2 cellular contexts compared by ENCODE assay signal in the genomic region with DNA sequence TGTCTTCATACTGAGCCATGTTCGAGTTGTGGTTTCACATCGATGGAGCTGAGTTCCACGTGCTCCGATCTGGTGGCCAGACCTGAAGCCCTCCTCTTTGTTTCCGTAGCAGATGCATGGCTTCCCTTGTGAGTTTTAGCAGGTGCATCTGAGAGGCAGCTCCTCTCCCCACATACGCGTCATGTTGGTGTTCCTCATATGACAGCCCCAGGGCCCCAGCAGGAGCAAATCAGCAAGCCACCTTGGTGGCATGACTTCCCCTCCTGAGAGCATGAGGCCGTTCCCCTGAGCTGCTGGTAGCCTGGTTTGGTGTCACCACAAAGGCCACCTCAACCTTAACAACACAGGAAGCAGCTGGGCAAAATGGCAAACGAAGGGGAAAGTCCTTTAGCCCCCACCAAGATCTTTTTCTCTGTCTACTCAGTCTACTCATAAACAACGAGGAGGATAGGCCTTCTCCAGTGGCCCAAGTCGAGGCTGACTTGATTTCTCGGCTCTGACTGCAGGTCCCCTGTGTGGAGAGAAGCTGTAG.
TF ChIP-seq lines count a peak whose summit lies in the region.

No MANE protein-coding gene starts in this region.

TF ChIP-seq in liver, 16 proteins besides CTCF, POLR2A, EP300 and RAD21:
- TF ChIP-seq REST (IDR thresholded peaks at IDR 0.05) (no peak), FOXA1 (IDR thresholded peaks at IDR 0.05) (no peak), MAX (IDR thresholded peaks at IDR 0.05) (no peak), HNF4G (IDR thresholded peaks at IDR 0.05) (no peak), NR2F2 (IDR thresholded peaks at IDR 0.05) (no peak), SP1 (IDR thresholded peaks at IDR 0.05) (no peak), GABPA (IDR thresholded peaks at IDR 0.05 in 1 of 2, conservative IDR thresholded peaks at IDR 0.05 in 1 of 2) (no peak), ATF3 (IDR thresholded peaks at IDR 0.05) (no peak), EGR1 (IDR thresholded peaks at IDR 0.05; ENCODE audit: low read depth in 2 of 2) (no peak), RXRA (IDR thresholded peaks at IDR 0.05) (no peak)

TF ChIP-seq in HepG2, 621 proteins besides CTCF, POLR2A, EP300 and RAD21 (continued from another document):
- TF ChIP-seq SNAI1 (CRISPR knock-in tag; IDR thresholded peaks at IDR 0.05; ENCODE audit: borderline replicate concordance) (no peak), PHB2 (IDR thresholded peaks at IDR 0.05; ENCODE audit: partially characterized antibody) (no peak), ZNF354B (CRISPR knock-in tag; IDR thresholded peaks at IDR 0.05) (no peak), HMGA1 (CRISPR knock-in tag; conservative IDR thresholded peaks at IDR 0.05) (no peak), CHD4 (IDR thresholded peaks at IDR 0.05; ENCODE audit: borderline replicate concordance, low read length) (no peak)
- TF ChIP-seq, protein P1, sequence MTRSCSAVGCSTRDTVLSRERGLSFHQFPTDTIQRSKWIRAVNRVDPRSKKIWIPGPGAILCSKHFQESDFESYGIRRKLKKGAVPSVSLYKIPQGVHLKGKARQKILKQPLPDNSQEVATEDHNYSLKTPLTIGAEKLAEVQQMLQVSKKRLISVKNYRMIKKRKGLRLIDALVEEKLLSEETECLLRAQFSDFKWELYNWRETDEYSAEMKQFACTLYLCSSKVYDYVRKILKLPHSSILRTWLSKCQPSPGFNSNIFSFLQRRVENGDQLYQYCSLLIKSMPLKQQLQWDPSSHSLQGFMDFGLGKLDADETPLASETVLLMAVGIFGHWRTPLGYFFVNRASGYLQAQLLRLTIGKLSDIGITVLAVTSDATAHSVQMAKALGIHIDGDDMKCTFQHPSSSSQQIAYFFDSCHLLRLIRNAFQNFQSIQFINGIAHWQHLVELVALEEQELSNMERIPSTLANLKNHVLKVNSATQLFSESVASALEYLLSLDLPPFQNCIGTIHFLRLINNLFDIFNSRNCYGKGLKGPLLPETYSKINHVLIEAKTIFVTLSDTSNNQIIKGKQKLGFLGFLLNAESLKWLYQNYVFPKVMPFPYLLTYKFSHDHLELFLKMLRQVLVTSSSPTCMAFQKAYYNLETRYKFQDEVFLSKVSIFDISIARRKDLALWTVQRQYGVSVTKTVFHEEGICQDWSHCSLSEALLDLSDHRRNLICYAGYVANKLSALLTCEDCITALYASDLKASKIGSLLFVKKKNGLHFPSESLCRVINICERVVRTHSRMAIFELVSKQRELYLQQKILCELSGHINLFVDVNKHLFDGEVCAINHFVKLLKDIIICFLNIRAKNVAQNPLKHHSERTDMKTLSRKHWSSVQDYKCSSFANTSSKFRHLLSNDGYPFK (CRISPR knock-in tag; IDR thresholded peaks at IDR 0.05; ENCODE audit: borderline replicate concordance) = no peak
